In the genomic region with DNA sequence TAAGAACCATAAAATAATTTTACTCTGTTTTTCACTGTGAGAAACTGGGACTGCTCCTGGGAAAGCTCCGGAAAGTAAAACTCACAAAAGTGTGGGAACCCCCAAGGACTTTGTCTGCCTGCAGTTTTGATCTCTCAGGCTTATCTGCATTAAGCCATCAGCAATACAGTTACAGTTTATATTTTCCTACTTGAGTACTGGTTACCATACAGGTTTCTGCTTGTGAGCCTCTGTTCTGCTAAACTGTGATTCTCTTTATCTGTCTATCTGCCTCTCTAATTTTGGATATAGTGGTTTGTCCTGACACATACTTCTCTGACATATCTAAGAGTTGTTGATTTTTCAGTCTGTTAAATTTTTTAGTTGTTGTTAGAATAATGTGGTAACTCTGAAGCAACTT, we compare ENCODE assay signal across 22 cellular contexts. TPM values are rescaled to one million over a fixed set of nuclear protein-coding genes. Genes with fewer than 3 reads are reported as not detected.
A peak's percentile ranks its signal among the peaks of the same experiment; 100 is the strongest.
DNase-seq lines count a peak whose midpoint lies in the region; ATAC-seq and TF ChIP-seq lines count a peak whose summit lies in the region.
"Had no signal": no experiment of that assay in that cellular context is flagged by ENCODE, and none has a peak within 500 bp of the region (broad histone marks: within the 10 kb centered on the region; RNA-seq: fewer than 3 reads in every experiment).

No MANE protein-coding gene starts in this region.

- peak overlapping the region; percentile 44 for H3K27ac Mint-ChIP-seq in neural crest cell (ENCODE audit: unreplicated experiment)
- no peak overlapping the region for H3K27ac Mint-ChIP-seq in WTC11
- H3K27ac Mint-ChIP-seq: B cell; CD4-positive, CD25-positive, alpha-beta regulatory T cell; CD8-positive, alpha-beta T cell; HFFc6 had no signal

- H3K27ac ChIP-seq in DND-41 (ENCODE audit: low read length) (peak overlapping the region; percentile 82), OCI-LY3 (ENCODE audit: low read length) (no peak overlapping the region)
- H3K27ac ChIP-seq: 22Rv1, BLaER1, C4-2B had no signal

- peaks cover 3% of the 10 kb centered on the region for H3K9me3 ChIP-seq in DND-41 (ENCODE audit: insufficient read depth, low read length, severe bottlenecking)
- no peaks in the 10 kb centered on the region for H3K9me3 ChIP-seq in Loucy (ENCODE audit: insufficient read depth, low read depth, low read length)
- 0 out of 2 replicates have a peak, but pooled peaks cover 3% of the 10 kb centered on the region for H3K9me3 ChIP-seq in OCI-LY3 (ENCODE audit: insufficient read depth, low read length)
- H3K9me3 ChIP-seq: BLaER1, Caco-2, HAP-1 had no signal

- POLR2A ChIA-PET in WTC11 (lab: Charles Lee), result no interaction called here

- H3K4me2 ChIP-seq in DND-41 (ENCODE audit: insufficient read depth, low read length), result peak overlapping the region; percentile 49
- H3K4me2 ChIP-seq in Loucy (ENCODE audit: low read depth, low read length, poor library complexity, severe bottlenecking), result peak overlapping the region; percentile 49
- no peak overlapping the region for H3K4me2 ChIP-seq in OCI-LY3 (ENCODE audit: low read length)
- H3K4me2 ChIP-seq: BLaER1 had no signal

- H3K36me3 Mint-ChIP-seq in neural crest cell (ENCODE audit: low read depth), result peaks cover 5% of the 10 kb centered on the region
- H3K36me3 Mint-ChIP-seq in WTC11, result peaks cover 3% of the 10 kb centered on the region; the same call in 1 of the 2 replicates
- H3K36me3 Mint-ChIP-seq: CD4-positive, CD25-positive, alpha-beta regulatory T cell; CD8-positive, alpha-beta T cell had no signal

- 0 out of 4 replicates have a peak overlapping the region, but pooled peaks of 1 of the 2 experiments have one; percentile 2 for H3K4me3 ChIP-seq in DND-41 (ENCODE audit: low read depth in 1 of 2, low read length in 2 of 2)
- H3K4me3 ChIP-seq in Loucy (ENCODE audit: low read length, poor library complexity, severe bottlenecking), result no peak overlapping the region
- no peak overlapping the region for H3K4me3 ChIP-seq in OCI-LY3 (ENCODE audit: low read length)
- H3K4me3 ChIP-seq: BLaER1, GM12878, HAP-1 had no signal

- peak; percentile 31 for DNase-seq in DND-41
- DNase-seq in neural crest cell (ENCODE audit: low read depth, low spot score), result no peak
- no peak for DNase-seq in cardiac septum (ENCODE audit: low spot score)
- DNase-seq in WTC11 (ENCODE audit: low spot score), result no peak
- DNase-seq: Caco-2; CD4-positive, CD25-positive, alpha-beta regulatory T cell; CD8-positive, alpha-beta T cell; DMS153; EL; GDM1; GOT3; HFFc6 had no signal

- H3K27me3 Mint-ChIP-seq in neural crest cell (ENCODE audit: low read depth) (no peaks in the 10 kb centered on the region), WTC11 (ENCODE audit: low read depth) (no peaks in the 10 kb centered on the region)
- H3K27me3 Mint-ChIP-seq: B cell; CD4-positive, CD25-positive, alpha-beta regulatory T cell had no signal

- no peaks in the 10 kb centered on the region for H3K9me2 ChIP-seq in Loucy (replicated peaks; ENCODE audit: low read depth, low read length)

- H4K20me1 ChIP-seq in DND-41 (ENCODE audit: insufficient read depth, low read length) (no peaks in the 10 kb centered on the region), Loucy (ENCODE audit: insufficient read depth, low read length, poor library complexity, severe bottlenecking) (no peaks in the 10 kb centered on the region), OCI-LY3 (ENCODE audit: insufficient read depth, low read length) (no peaks in the 10 kb centered on the region)
- H4K20me1 ChIP-seq: BLaER1 had no signal

- peaks cover 31% of the 10 kb centered on the region; the same call in 1 of the 2 replicates for H3K79me2 ChIP-seq in DND-41 (ENCODE audit: insufficient read depth, low read length)
- no peaks in the 10 kb centered on the region for H3K79me2 ChIP-seq in Loucy (ENCODE audit: insufficient read depth, low read length)
- H3K79me2 ChIP-seq in OCI-LY3 (ENCODE audit: low read length), result no peaks in the 10 kb centered on the region

- no peak for TF ChIP-seq CTCF in DND-41 (IDR thresholded peaks at IDR 0.05; ENCODE audit: borderline replicate concordance, extremely low read depth, low read length, poor library complexity, severe bottlenecking)
- TF ChIP-seq CTCF in Loucy (conservative IDR thresholded peaks at IDR 0.05; ENCODE audit: low read length), result no peak
- no peak for TF ChIP-seq CTCF in OCI-LY3 (IDR thresholded peaks at IDR 0.05; ENCODE audit: low read depth, low read length)
- no peak for TF ChIP-seq CTCF in neural crest cell (conservative IDR thresholded peaks at IDR 0.05)
- no peak for TF ChIP-seq CTCF in WTC11 (IDR thresholded peaks at IDR 0.05)

- no peaks in the 10 kb centered on the region for H3K4me1 Mint-ChIP-seq in neural crest cell
- H3K4me1 Mint-ChIP-seq in WTC11, result no peaks in the 10 kb centered on the region
- H3K4me1 Mint-ChIP-seq: B cell; CD4-positive, CD25-positive, alpha-beta regulatory T cell had no signal

- peaks cover 74% of the 10 kb centered on the region for H3K4me1 ChIP-seq in DND-41 (ENCODE audit: insufficient read depth, low read length)
- peaks cover 8% of the 10 kb centered on the region for H3K4me1 ChIP-seq in Loucy (ENCODE audit: insufficient read depth, low read length, poor library complexity, severe bottlenecking)
- H3K4me1 ChIP-seq in OCI-LY3 (ENCODE audit: low read length), result no peaks in the 10 kb centered on the region
- H3K4me1 ChIP-seq: BLaER1, Caco-2, HAP-1 had no signal

- H3K27me3 ChIP-seq in DND-41 (ENCODE audit: insufficient read depth, low read length, poor library complexity) (no peaks in the 10 kb centered on the region), Loucy (ENCODE audit: insufficient read depth, low read length, poor library complexity, severe bottlenecking) (no peaks in the 10 kb centered on the region), OCI-LY3 (ENCODE audit: low read depth, low read length) (no peaks in the 10 kb centered on the region)
- H3K27me3 ChIP-seq: BLaER1 had no signal

- ATAC-seq in DND-41 (ENCODE audit: insufficient read depth, low read depth) (peak; percentile 84), GM21529 (IDR thresholded peaks at IDR 0.05; ENCODE audit: unreplicated experiment) (no peak), WTC11 (no peak), GM21423 (IDR thresholded peaks at IDR 0.05; ENCODE audit: unreplicated experiment) (no peak)
- ATAC-seq: CD8-positive, alpha-beta T cell; GM12878 had no signal

- no peaks in the 10 kb centered on the region for H3K36me3 ChIP-seq in DND-41 (ENCODE audit: insufficient read depth, low read length)
- H3K36me3 ChIP-seq in Loucy (ENCODE audit: insufficient read depth, low read length), result no peaks in the 10 kb centered on the region
- no peaks in the 10 kb centered on the region for H3K36me3 ChIP-seq in OCI-LY3 (replicated peaks; ENCODE audit: low read depth, low read length)
- H3K36me3 ChIP-seq: BLaER1, HAP-1 had no signal

- CTCF ChIA-PET in WTC11 (lab: Charles Lee), result no interaction called here

- H3K9me3 Mint-ChIP-seq in neural crest cell (peaks cover 4% of the 10 kb centered on the region), WTC11 (peaks cover 26% of the 10 kb centered on the region)

- no peaks in the 10 kb centered on the region for H3F3A ChIP-seq in Loucy (ENCODE audit: low read depth)

- intact Hi-C loops in cardiac septum (cut with DNase I), result no loop called here

- H3K4me3 Mint-ChIP-seq in neural crest cell (no peak overlapping the region), WTC11 (no peak overlapping the region)
- H3K4me3 Mint-ChIP-seq: B cell; CD4-positive, CD25-positive, alpha-beta regulatory T cell; CD8-positive, alpha-beta T cell; HFFc6 had no signal

- H3K9ac ChIP-seq in DND-41 (ENCODE audit: low read depth, low read length) (peak overlapping the region; percentile 31), Loucy (ENCODE audit: low read depth, low read length, poor library complexity, severe bottlenecking) (no peak overlapping the region), OCI-LY3 (ENCODE audit: low read length) (no peak overlapping the region)
- H3K9ac ChIP-seq: BLaER1 had no signal

- H2AFZ ChIP-seq in DND-41 (ENCODE audit: low read depth, low read length) (peak overlapping the region; percentile 41; the same call in 1 of the 2 replicates), Loucy (ENCODE audit: low read length) (no peak overlapping the region; the same call in 1 of the 2 replicates), OCI-LY3 (ENCODE audit: low read depth, low read length) (0 out of 2 replicates have a peak overlapping the region, but pooled peaks have one; percentile 20)

TF ChIP-seq in WTC11, 78 proteins besides CTCF, POLR2A, EP300 and RAD21 (continues in another document):
- no peak for TF ChIP-seq RELA (CRISPR knock-in tag; IDR thresholded peaks at IDR 0.05; ENCODE audit: borderline replicate concordance)
- TF ChIP-seq, protein P1, sequence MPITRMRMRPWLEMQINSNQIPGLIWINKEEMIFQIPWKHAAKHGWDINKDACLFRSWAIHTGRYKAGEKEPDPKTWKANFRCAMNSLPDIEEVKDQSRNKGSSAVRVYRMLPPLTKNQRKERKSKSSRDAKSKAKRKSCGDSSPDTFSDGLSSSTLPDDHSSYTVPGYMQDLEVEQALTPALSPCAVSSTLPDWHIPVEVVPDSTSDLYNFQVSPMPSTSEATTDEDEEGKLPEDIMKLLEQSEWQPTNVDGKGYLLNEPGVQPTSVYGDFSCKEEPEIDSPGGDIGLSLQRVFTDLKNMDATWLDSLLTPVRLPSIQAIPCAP (CRISPR knock-in tag; IDR thresholded peaks at IDR 0.05), result no peak
- no peak for TF ChIP-seq ATF1 (CRISPR knock-in tag; IDR thresholded peaks at IDR 0.05)
- TF ChIP-seq TEAD1 (CRISPR knock-in tag; IDR thresholded peaks at IDR 0.05), result no peak
- TF ChIP-seq, protein P2, sequence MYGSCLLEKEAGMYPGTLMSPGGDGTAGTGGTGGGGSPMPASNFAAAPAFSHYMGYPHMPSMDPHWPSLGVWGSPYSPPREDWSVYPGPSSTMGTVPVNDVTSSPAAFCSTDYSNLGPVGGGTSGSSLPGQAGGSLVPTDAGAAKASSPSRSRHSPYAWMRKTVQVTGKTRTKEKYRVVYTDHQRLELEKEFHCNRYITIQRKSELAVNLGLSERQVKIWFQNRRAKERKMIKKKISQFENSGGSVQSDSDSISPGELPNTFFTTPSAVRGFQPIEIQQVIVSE (CRISPR knock-in tag; IDR thresholded peaks at IDR 0.05; ENCODE audit: borderline replicate concordance), result no peak
- no peak for TF ChIP-seq JUN (CRISPR knock-in tag; IDR thresholded peaks at IDR 0.05)

RNA-seq across cellular contexts. Expression of a gene that starts 11.6 kb away (rescaled TPM):
- total RNA-seq in neural crest cell, result 4.3 and 4.6 TPM in 2 replicates
- 0.89 TPM for total RNA-seq in cardiac septum
- 3.6 to 4.1 TPM (median 3.8 TPM) in 3 replicates for total RNA-seq in WTC11 (2021)
- total RNA-seq: B cell; Caco-2; CD4-positive, CD25-positive, alpha-beta regulatory T cell; CD8-positive, alpha-beta T cell; GM12878 had no signal
